In genomic region chr3:66210687-66211295, GRCh38 we compare ENCODE assay signal across 17 cellular contexts. TPM values are rescaled to one million over a fixed set of nuclear protein-coding genes. Genes with fewer than 3 reads are reported as not detected.
DNase-seq lines count a peak whose midpoint lies in the region; ATAC-seq and TF ChIP-seq lines count a peak whose summit lies in the region.
"Had no signal": no experiment of that assay in that cellular context is flagged by ENCODE, and none has a peak within 500 bp of the region (broad histone marks: within the 10 kb centered on the region; RNA-seq: fewer than 3 reads in every experiment).

No MANE protein-coding gene starts in this region.

- no peak for TF ChIP-seq POLR2A in suprapubic skin (IDR thresholded peaks at IDR 0.05)

- DNase-seq in NCI-H748 (lab: John Stamatoyannopoulos, UW; ENCODE audit: unreplicated experiment) (peak; percentile 34), NCI-H748 treated with DMSO at 0.1 percent for 48 hours (lab: John Stamatoyannopoulos, UW) (no peak), adipocyte (ENCODE audit: low read depth) (no peak), nephron progenitor cell (no peak), NCI-H82 treated with DMSO at 0.1 percent for 48 hours (lab: John Stamatoyannopoulos, UW; ENCODE audit: unreplicated experiment) (no peak), suprapubic skin (ENCODE audit: low spot score in 2 of 2) (no peak)
- DNase-seq: 8988T; CD4-positive, alpha-beta memory T cell; DMS153; DMS79; GDM1; GM23248; HCEC 1CT had no signal

- H3K9ac ChIP-seq in adipocyte (ENCODE audit: low read length): peak overlapping the region; percentile 79
- H3K9ac ChIP-seq: BLaER1, GM23248 had no signal

- H3K4me3 ChIP-seq in adipocyte (ENCODE audit: low read length) (no peak overlapping the region), suprapubic skin (no peak overlapping the region)
- H3K4me3 ChIP-seq: BLaER1, GM23248 had no signal

- no peak overlapping the region for H3K27ac ChIP-seq in suprapubic skin
- H3K27ac ChIP-seq: BLaER1, GM23248 had no signal

- no peak overlapping the region for H3K4me3 Mint-ChIP-seq in nephron progenitor cell
- H3K4me3 Mint-ChIP-seq: CD14-positive monocyte; CD4-positive, alpha-beta memory T cell; IgD-negative memory B cell had no signal

- WGBS in suprapubic skin: 90% methylated on average over 9 of the region's 9 CpGs

- H3K9me3 ChIP-seq in adipocyte (ENCODE audit: control insufficient read depth, low read length) (no peaks in the 10 kb centered on the region), suprapubic skin (no peaks in the 10 kb centered on the region)
- H3K9me3 ChIP-seq: BLaER1 had no signal

- no peak for TF ChIP-seq EP300 in suprapubic skin (IDR thresholded peaks at IDR 0.05)

- no peaks in the 10 kb centered on the region for H3K36me3 Mint-ChIP-seq in nephron progenitor cell (ENCODE audit: low read depth)
- H3K36me3 Mint-ChIP-seq: CD14-positive monocyte; CD4-positive, alpha-beta memory T cell; IgD-negative memory B cell had no signal

- H3K4me1 Mint-ChIP-seq in nephron progenitor cell: peaks cover 4% of the 10 kb centered on the region
- H3K4me1 Mint-ChIP-seq: CD14-positive monocyte; CD4-positive, alpha-beta memory T cell; IgD-negative memory B cell had no signal

- peaks cover 27% of the 10 kb centered on the region for H3K4me1 ChIP-seq in adipocyte (ENCODE audit: control insufficient read depth, insufficient read depth, low read length)
- no peaks in the 10 kb centered on the region for H3K4me1 ChIP-seq in suprapubic skin
- H3K4me1 ChIP-seq: BLaER1 had no signal

- no peaks in the 10 kb centered on the region for H3K9me3 Mint-ChIP-seq in nephron progenitor cell
- H3K9me3 Mint-ChIP-seq: CD4-positive, alpha-beta memory T cell had no signal

- TF ChIP-seq CTCF in nephron progenitor cell (IDR thresholded peaks at IDR 0.05): no peak
- TF ChIP-seq CTCF in suprapubic skin (IDR thresholded peaks at IDR 0.05): no peak

- H3K36me3 ChIP-seq in adipocyte (ENCODE audit: control insufficient read depth, insufficient read depth, low read length, severe bottlenecking): no peaks in the 10 kb centered on the region
- H3K36me3 ChIP-seq in suprapubic skin: no peaks in the 10 kb centered on the region
- H3K36me3 ChIP-seq: BLaER1 had no signal

- peak overlapping the region; percentile 51 for H3K27ac Mint-ChIP-seq in nephron progenitor cell
- H3K27ac Mint-ChIP-seq: CD14-positive monocyte; CD4-positive, alpha-beta memory T cell; IgD-negative memory B cell had no signal

- ATAC-seq in GM18870 (IDR thresholded peaks at IDR 0.05; ENCODE audit: unreplicated experiment): no peak

- peaks cover 2% of the 10 kb centered on the region for H3K27me3 ChIP-seq in adipocyte (replicated peaks; ENCODE audit: control insufficient read depth, insufficient read depth, low read length)
- H3K27me3 ChIP-seq in suprapubic skin: no peaks in the 10 kb centered on the region
- H3K27me3 ChIP-seq: BLaER1 had no signal

- peaks cover 17% of the 10 kb centered on the region for H3K27me3 Mint-ChIP-seq in nephron progenitor cell (ENCODE audit: low read depth, poor library complexity)
- H3K27me3 Mint-ChIP-seq: CD4-positive, alpha-beta memory T cell had no signal

RNA-seq across cellular contexts. Expression of gene SLC25A26, which starts 10.0 kb away (rescaled TPM):
- 10 to 100 TPM; 13.3 to 29.1 (median 22.8) TPM for total RNA-seq in suprapubic skin
